21 cellular contexts compared by ENCODE assay signal in the genomic region with DNA sequence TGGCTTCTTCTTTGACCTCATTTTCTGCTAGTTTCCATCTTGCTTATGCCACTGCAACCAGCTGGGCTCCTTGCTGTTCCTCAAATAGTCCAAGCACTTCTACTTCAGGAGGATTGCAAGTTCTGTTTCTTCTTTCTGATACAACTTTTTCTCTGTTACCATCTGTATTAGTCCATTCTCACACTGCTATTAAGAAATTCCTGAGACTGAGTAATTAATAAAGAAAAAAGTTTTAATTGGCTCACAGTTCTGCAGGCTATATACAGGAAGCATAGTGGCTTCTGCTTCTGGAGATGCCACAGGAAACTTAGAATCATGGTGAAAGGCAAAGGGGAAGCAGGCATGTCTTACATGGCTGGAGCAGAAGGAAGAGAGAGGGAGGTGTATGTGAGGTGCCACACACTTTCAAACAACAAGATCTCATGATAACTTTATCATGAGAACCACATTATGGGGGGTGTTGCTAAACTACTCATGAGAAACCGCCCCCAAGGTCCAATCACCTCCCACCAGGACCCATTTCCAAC. TPM values are rescaled to one million over a fixed set of nuclear protein-coding genes. Genes with fewer than 3 reads are reported as not detected.
DNase-seq lines count a peak whose midpoint lies in the region; ATAC-seq and TF ChIP-seq lines count a peak whose summit lies in the region.
"Had no signal": no experiment of that assay in that cellular context is flagged by ENCODE, and none has a peak within 500 bp of the region (broad histone marks: within the 10 kb centered on the region; RNA-seq: fewer than 3 reads in every experiment).

No MANE protein-coding gene starts in this region.

- intact Hi-C loops in uterus (cut with DNase I; ENCODE audit: low total_unique reads) = no loop called here

- H3K36me3 Mint-ChIP-seq in activated CD4-positive, alpha-beta memory T cell treated with anti-CD3 and anti-CD28 coated beads, Interleukin-2, amount 10 ng/mL, durations not matched to agents 7 days and 5 days (ENCODE audit: low read depth) = no peaks in the 10 kb centered on the region
- H3K36me3 Mint-ChIP-seq: CD4-positive, CD25-positive, alpha-beta regulatory T cell had no signal

- H3K4me1 ChIP-seq in RWPE2 (ENCODE audit: insufficient read depth, poor library complexity, severe bottlenecking) (peaks cover 27% of the 10 kb centered on the region), neutrophil (ENCODE audit: control insufficient read depth in 1 of 2, insufficient read depth in 1 of 2, low read depth in 1 of 2, low read length in 1 of 2) (peaks cover 56 to 60% of the 10 kb centered on the region in 2 experiments), uterus (no peaks in the 10 kb centered on the region)
- H3K4me1 ChIP-seq: SJSA1 had no signal

- H3K27me3 ChIP-seq in RWPE2 (ENCODE audit: insufficient read depth, poor library complexity, severe bottlenecking) = no peaks in the 10 kb centered on the region
- H3K27me3 ChIP-seq in neutrophil = no peaks in the 10 kb centered on the region
- H3K27me3 ChIP-seq in uterus = no peaks in the 10 kb centered on the region
- H3K27me3 ChIP-seq: SJSA1 had no signal

- POLR2A ChIA-PET in activated CD4-positive, alpha-beta memory T cell treated with anti-CD3 and anti-CD28 coated beads, Interleukin-2, amount 10 ng/mL, durations not matched to agents 7 days and 5 days (lab: Charles Lee) = no interaction called here

- H3K9me3 ChIP-seq in RWPE2 (ENCODE audit: severe bottlenecking) (no peaks in the 10 kb centered on the region), neutrophil (no peaks in the 10 kb centered on the region), uterus (no peaks in the 10 kb centered on the region)
- H3K9me3 ChIP-seq: SJSA1 had no signal

- no peak overlapping the region for H3K4me3 Mint-ChIP-seq in activated CD4-positive, alpha-beta memory T cell treated with anti-CD3 and anti-CD28 coated beads, Interleukin-2, amount 10 ng/mL, durations not matched to agents 7 days and 5 days
- H3K4me3 Mint-ChIP-seq: CD4-positive, CD25-positive, alpha-beta regulatory T cell had no signal

- CTCF ChIA-PET in activated CD4-positive, alpha-beta memory T cell treated with anti-CD3 and anti-CD28 coated beads, Interleukin-2, amount 10 ng/mL, durations not matched to agents 7 days and 5 days (lab: Charles Lee) = no interaction called here

- DNase-seq in SIG-M5 treated with dmso at 0.1 percent for 504 hours (lab: John Stamatoyannopoulos, UW; ENCODE audit: unreplicated experiment) (peak; percentile 40), SIG-M5 (lab: John Stamatoyannopoulos, UW) (no peak), KBM-7 (peak; percentile 19), RWPE2 (ENCODE audit: low spot score) (no peak), erythroblast (lab: John Stamatoyannopoulos, UW) (no peak), uterus (no peak)
- DNase-seq in activated CD4-positive, alpha-beta memory T cell treated with anti-CD3 and anti-CD28 coated beads, Interleukin-2, amount 10 ng/mL, durations not matched to agents 7 days and 5 days = no peak
- DNase-seq: CD4-positive, CD25-positive, alpha-beta regulatory T cell; COR-L47; DMS79; H7; NCI-H1694; NCI-H2081; NCI-H2171; NCI-H524 treated with DMSO at 0.1 percent for 48 hours had no signal

- H3K27ac Mint-ChIP-seq in activated CD4-positive, alpha-beta memory T cell treated with anti-CD3 and anti-CD28 coated beads, Interleukin-2, amount 10 ng/mL, durations not matched to agents 7 days and 5 days = no peak overlapping the region
- H3K27ac Mint-ChIP-seq: CD4-positive, CD25-positive, alpha-beta regulatory T cell had no signal

- peak overlapping the region; percentile 66 for H3K27ac ChIP-seq in RWPE2 (ENCODE audit: poor library complexity, severe bottlenecking)
- H3K27ac ChIP-seq in neutrophil = peak overlapping the region; percentile 86
- H3K27ac ChIP-seq in uterus = no peak overlapping the region
- H3K27ac ChIP-seq: RWPE1, SJSA1 had no signal

- peaks cover 3% of the 10 kb centered on the region for H3K9me3 Mint-ChIP-seq in activated CD4-positive, alpha-beta memory T cell treated with anti-CD3 and anti-CD28 coated beads, Interleukin-2, amount 10 ng/mL, durations not matched to agents 7 days and 5 days

- TF ChIP-seq CTCF in RWPE2 (IDR thresholded peaks at IDR 0.05; ENCODE audit: poor library complexity, severe bottlenecking) (no peak), neutrophil (IDR thresholded peaks at IDR 0.05) (no peak), uterus (IDR thresholded peaks at IDR 0.05) (no peak)

- TF ChIP-seq POLR2A in erythroblast (IDR thresholded peaks at IDR 0.05; ENCODE audit: low read length) = no peak
- no peak for TF ChIP-seq POLR2A in uterus (IDR thresholded peaks at IDR 0.05)

- no peaks in the 10 kb centered on the region for H3K36me3 ChIP-seq in RWPE2 (ENCODE audit: low read depth)
- H3K36me3 ChIP-seq in neutrophil = no peaks in the 10 kb centered on the region
- no peaks in the 10 kb centered on the region for H3K36me3 ChIP-seq in uterus
- H3K36me3 ChIP-seq: SJSA1 had no signal

- ATAC-seq in RWPE2 (ENCODE audit: low read depth) = no peak
- ATAC-seq: HepG2, K562 had no signal

- H3K4me3 ChIP-seq in RWPE2 (ENCODE audit: severe bottlenecking) (no peak overlapping the region), neutrophil (ENCODE audit: low read depth in 1 of 2, low read length in 1 of 2) (no peak overlapping the region), uterus (no peak overlapping the region)
- H3K4me3 ChIP-seq: K562, SJSA1 had no signal

- peaks cover 4% of the 10 kb centered on the region for H3K27me3 Mint-ChIP-seq in activated CD4-positive, alpha-beta memory T cell treated with anti-CD3 and anti-CD28 coated beads, Interleukin-2, amount 10 ng/mL, durations not matched to agents 7 days and 5 days

- no peaks in the 10 kb centered on the region for H3K4me1 Mint-ChIP-seq in activated CD4-positive, alpha-beta memory T cell treated with anti-CD3 and anti-CD28 coated beads, Interleukin-2, amount 10 ng/mL, durations not matched to agents 7 days and 5 days
- H3K4me1 Mint-ChIP-seq: CD4-positive, CD25-positive, alpha-beta regulatory T cell had no signal

- in situ Hi-C loops in KBM-7 (cut with MboI; ENCODE audit: low pct_unique_long_range_greater_than_20kb, low sequenced_read_pairs) = no loop called here

RNA-seq across cellular contexts. Expression of a gene that starts 20.2 kb away (rescaled TPM):
- under 1 TPM; 0.13 to 0.18 TPM for total RNA-seq in activated CD4-positive, alpha-beta memory T cell treated with anti-CD3 and anti-CD28 coated beads, Interleukin-2, amount 10 ng/mL, durations not matched to agents 7 days and 5 days
- 1 to 10 TPM in 3 of 4 donors, under 1 TPM in 1; 0.51 to 4.3 (median 1.9) TPM for total RNA-seq in uterus
- total RNA-seq: A172, HepG2, K562 had no signal

Comparison
In these comparisons a context has a peak if more than half of its experiments do, and no peak if none do; other contexts are left out.
1. DNase-seq: peak in SIG-M5 treated with dmso at 0.1 percent for 504 hours (single experiment) and KBM-7 (single experiment); none in SIG-M5 (single experiment), RWPE2 (single experiment), erythroblast (0 of 2), activated CD4-positive, alpha-beta memory T cell treated with anti-CD3 and anti-CD28 coated beads, Interleukin-2, amount 10 ng/mL, durations not matched to agents 7 days and 5 days (single experiment) and uterus (0 of 2).
2. H3K27ac ChIP-seq: peak in RWPE2 (single experiment) and neutrophil (single experiment); none in uterus (0 of 2).